In the genomic region with DNA sequence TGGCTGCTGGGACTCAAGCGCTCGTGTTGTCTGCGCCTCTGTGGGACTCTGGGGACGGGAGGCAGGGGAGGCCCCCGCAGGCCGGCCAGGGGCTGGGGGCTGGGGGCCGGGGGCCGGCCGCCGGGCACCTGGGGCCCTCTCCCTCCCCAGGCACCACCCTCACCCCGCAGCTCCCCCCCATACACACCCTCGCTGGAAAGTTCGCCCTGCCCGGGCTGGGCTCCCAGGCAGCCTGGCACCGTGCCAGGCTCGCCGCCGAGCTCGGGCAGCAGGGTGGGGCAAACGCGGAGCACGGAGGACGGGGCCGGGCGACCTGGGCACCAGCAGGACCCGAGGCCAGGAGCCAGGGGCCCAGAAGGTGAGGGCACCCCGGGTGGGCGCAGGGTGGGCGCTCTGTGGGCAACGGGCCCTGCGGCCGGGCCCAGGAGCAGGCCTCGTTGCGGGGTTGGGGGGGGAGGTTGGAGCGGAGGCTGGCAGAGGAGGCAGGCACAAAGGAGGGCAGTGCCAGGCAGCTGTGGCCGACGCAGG, we compare ENCODE assay signal across 8 cellular contexts.
DNase-seq lines count a peak whose midpoint lies in the region; ATAC-seq, FAIRE-seq and TF ChIP-seq lines count a peak whose summit lies in the region.

No MANE protein-coding gene starts in this region.

- H3K36me3 ChIP-seq in BLaER1: no peaks in the 10 kb centered on the region
- no peaks in the 10 kb centered on the region for H3K36me3 ChIP-seq in HepG2 (replicated peaks in 1 of 2; ENCODE audit: control insufficient read depth in 1 of 2, insufficient read depth in 2 of 2, low read length in 2 of 2)

- 15% methylated on average over 8 of the region's 37 CpGs for WGBS in HepG2 (ENCODE audit: low lambda C conversion rate)

- H4K20me1 ChIP-seq in BLaER1 (no peaks in the 10 kb centered on the region), HepG2 (ENCODE audit: insufficient read depth, low read length) (no peaks in the 10 kb centered on the region)

- POLR2A ChIA-PET in HepG2 (lab: Yijun Ruan, JAX): interaction anchor here (1.7 kb wide), 1 partner anchor 18 kb away, joined by 5 read pairs; no protein-coding TSS in a partner anchor

- H3K27ac Mint-ChIP-seq in progenitor cell of endocrine pancreas: no peak overlapping the region

- H3K4me3 ChIP-seq in BLaER1 (peak overlapping the region; percentile 69), HepG2 (replicated peaks in 1 of 3; ENCODE audit: insufficient read depth in 1 of 3, low read depth in 2 of 3, low read length in 3 of 3) (no peak overlapping the region; a peak in 1 of 6 replicates)

- peak; percentile 42 for ATAC-seq in HepG2
- ATAC-seq in GM18870 (IDR thresholded peaks at IDR 0.05; ENCODE audit: unreplicated experiment): no peak

- no peak overlapping the region for H2AFZ ChIP-seq in HepG2 (ENCODE audit: low read length)

- H3K27me3 ChIP-seq in BLaER1 (no peaks in the 10 kb centered on the region), HepG2 (ENCODE audit: control insufficient read depth in 1 of 2, insufficient read depth in 2 of 2, low read length in 2 of 2) (peaks cover 26 to 85% of the 10 kb centered on the region in 2 experiments)

- in situ Hi-C loops in HepG2 (cut with HindIII; ENCODE audit: extremely low pct_ligation_motif_present, low pct_unique_long_range_greater_than_20kb): no loop called here

- H3K9ac ChIP-seq in BLaER1: peak overlapping the region; percentile 84
- no peak overlapping the region for H3K9ac ChIP-seq in HepG2 (ENCODE audit: insufficient read depth, low read depth, low read length)

- H3K27ac ChIP-seq in BLaER1 (peak overlapping the region; percentile 87), VCaP (peak overlapping the region; percentile 93), HepG2 (ENCODE audit: extremely low read length, insufficient read depth, low read length) (no peak overlapping the region)

- no TSS peak for BruUV-seq in HepG2 (replicated peaks; lab: Mats Ljungman, UMichigan)

- TF ChIP-seq CTCF in VCaP (conservative IDR thresholded peaks at IDR 0.05) (no peak), HepG2 (CRISPR knock-in tag; IDR thresholded peaks at IDR 0.05) (no peak), progenitor cell of endocrine pancreas (IDR thresholded peaks at IDR 0.05; ENCODE audit: unreplicated experiment) (no peak)

- no peak for TF ChIP-seq POLR2A in HepG2 (IDR thresholded peaks at IDR 0.05; ENCODE audit: insufficient read depth in 1 of 2, low read depth in 2 of 2, low read length in 2 of 2)

- H3K27me3 Mint-ChIP-seq in progenitor cell of endocrine pancreas: peaks cover 80% of the 10 kb centered on the region

- DNase-seq in HTR-8/SVneo (ENCODE audit: insufficient read length, low spot score) (no peak), cerebellar cortex (ENCODE audit: low spot score) (peak; percentile 45), HepG2 (ENCODE audit: low spot score) (no peak), progenitor cell of endocrine pancreas (ENCODE audit: low spot score, unreplicated experiment) (no peak)
- peak; percentile 45 for DNase-seq in stimulated activated naive CD4-positive, alpha-beta T cell treated with Interleukin-2 at 50 U/mL for 16 hours (lab: John Stamatoyannopoulos, UW)

- H3K4me3 Mint-ChIP-seq in progenitor cell of endocrine pancreas (ENCODE audit: low read depth): no peak overlapping the region

- intact Hi-C loops in HepG2 (cut with micrococcal nuclease; ENCODE audit: unreplicated experiment): no loop called here

- TF ChIP-seq RAD21 in HepG2 (CRISPR knock-in tag; IDR thresholded peaks at IDR 0.05): no peak

- peak; percentile 72 for FAIRE-seq in HTR-8/SVneo (lab: Jason Lieb, UNC)
- no peak for FAIRE-seq in HepG2 (lab: Jason Lieb, UNC)

- H3K9me3 ChIP-seq in BLaER1: no peaks in the 10 kb centered on the region
- H3K9me3 ChIP-seq in HepG2 (ENCODE audit: low read length): no peaks in the 10 kb centered on the region

- H3K4me1 ChIP-seq in BLaER1 (peaks cover 75% of the 10 kb centered on the region), HepG2 (ENCODE audit: insufficient read depth, low read length) (no peaks in the 10 kb centered on the region)

- H3K79me2 ChIP-seq in HepG2 (ENCODE audit: insufficient read depth, low read length): no peaks in the 10 kb centered on the region

- CTCF ChIA-PET in HepG2 (lab: Yijun Ruan, JAX; ENCODE audit: low intra/inter-chr PET ratio, low total read pairs): no interaction called here

- no peaks in the 10 kb centered on the region for H3K36me3 Mint-ChIP-seq in progenitor cell of endocrine pancreas (ENCODE audit: insufficient read depth)

- TF ChIP-seq EP300 in HepG2 (IDR thresholded peaks at IDR 0.05; ENCODE audit: low read depth in 2 of 2, low read length in 2 of 2) (no peak), HepG2 (CRISPR knock-in tag; IDR thresholded peaks at IDR 0.05; ENCODE audit: borderline replicate concordance) (no peak)

- peaks cover 3% of the 10 kb centered on the region for H3K4me1 Mint-ChIP-seq in progenitor cell of endocrine pancreas (ENCODE audit: low read depth)

- peak overlapping the region; percentile 89 for H3K4me2 ChIP-seq in BLaER1
- no peak overlapping the region; the same call in 1 of the 2 replicates for H3K4me2 ChIP-seq in HepG2 (ENCODE audit: low read depth, low read length)

- H3K9me3 Mint-ChIP-seq in progenitor cell of endocrine pancreas (ENCODE audit: low read depth): no peaks in the 10 kb centered on the region

TF ChIP-seq in HepG2, 621 proteins besides CTCF, POLR2A, EP300 and RAD21:
- TF ChIP-seq HNRNPK (IDR thresholded peaks at IDR 0.05; ENCODE audit: low read depth, low read length, poor library complexity, severe bottlenecking) (peak; percentile 75), BCL6 (CRISPR knock-in tag; IDR thresholded peaks at IDR 0.05) (peak; percentile 75), HNRNPL (IDR thresholded peaks at IDR 0.05; ENCODE audit: low read depth, low read length) (peak; percentile 58; the same call in 1 of the 2 replicates), SP5 (CRISPR knock-in tag; IDR thresholded peaks at IDR 0.05; ENCODE audit: borderline replicate concordance, low read depth) (no peak), GABPB1 (CRISPR knock-in tag; IDR thresholded peaks at IDR 0.05) (0 out of 2 replicates have a peak, but pooled peaks have one; percentile 20), LCORL (IDR thresholded peaks at IDR 0.05) (peak; percentile 79), LCORL (CRISPR knock-in tag; IDR thresholded peaks at IDR 0.05) (no peak), NCOA5 (CRISPR knock-in tag; IDR thresholded peaks at IDR 0.05) (no peak)

Comparison
In these comparisons a context has a peak if more than half of its experiments do, and no peak if none do; other contexts are left out.
1. DNase-seq: peak in cerebellar cortex (single experiment) and stimulated activated naive CD4-positive, alpha-beta T cell treated with Interleukin-2 at 50 U/mL for 16 hours (single experiment); none in HTR-8/SVneo (single experiment), HepG2 (single experiment) and progenitor cell of endocrine pancreas (single experiment).